Comparison of ENCODE assay signal across 20 cellular contexts in the genomic region with DNA sequence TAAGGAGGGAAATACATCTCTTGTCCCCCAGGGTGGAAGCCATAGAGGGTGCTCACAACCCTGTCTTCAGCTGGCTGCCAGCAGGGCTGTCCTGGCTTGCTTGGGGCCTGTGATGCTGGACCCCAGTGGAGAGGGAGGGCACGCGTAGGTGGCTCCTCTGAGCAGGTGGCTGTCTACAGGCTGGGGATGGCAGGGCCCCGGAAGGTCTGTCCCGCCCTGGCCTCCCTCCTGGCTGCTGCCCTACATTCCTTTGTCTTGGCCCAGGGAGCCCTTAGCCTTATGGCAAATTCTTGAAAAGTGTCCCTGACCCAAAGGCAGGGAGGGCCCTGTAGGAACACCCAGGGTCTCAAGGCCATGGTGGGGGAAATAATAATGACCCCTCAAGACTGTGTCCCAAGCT.
"Had no signal": no experiment of that assay in that cellular context is flagged by ENCODE, and none has a peak within 500 bp of the region (broad histone marks: within the 10 kb centered on the region; RNA-seq: fewer than 3 reads in every experiment).

No MANE protein-coding gene starts in this region.

- H3K9me3 ChIP-seq: SJSA1 had no signal

- H3K36me3 ChIP-seq: SJSA1 had no signal

- DNase-seq: Kasumi-1, MM.1S, NCI-H1092 treated with DMSO at 0.1 percent for 48 hours, NCI-H1436, NCI-H187, NCI-H2029, NCI-H2081 treated with DMSO at 0.1 percent for 48 hours, NCI-H2171, NCI-H226, NCI-H446, NCI-H510A, NCI-H524 treated with DMSO at 0.1 percent for 48 hours, NCI-H774, RPMI8226, SHP77 treated with DMSO at 0.1 percent for 48 hours had no signal

- H3K4me3 ChIP-seq: K562, SJSA1, SK-N-MC had no signal

- H3K27ac ChIP-seq: HL-60, KMS-11, SJSA1, SK-N-MC had no signal

- H3K4me2 ChIP-seq: KMS-11 had no signal

- ATAC-seq: K562 had no signal

- H3K9ac ChIP-seq: KMS-11 had no signal

- H3K27me3 ChIP-seq: SJSA1 had no signal

- H3K4me1 ChIP-seq: SJSA1 had no signal
